8 cellular contexts compared by ENCODE assay signal in the genomic region with DNA sequence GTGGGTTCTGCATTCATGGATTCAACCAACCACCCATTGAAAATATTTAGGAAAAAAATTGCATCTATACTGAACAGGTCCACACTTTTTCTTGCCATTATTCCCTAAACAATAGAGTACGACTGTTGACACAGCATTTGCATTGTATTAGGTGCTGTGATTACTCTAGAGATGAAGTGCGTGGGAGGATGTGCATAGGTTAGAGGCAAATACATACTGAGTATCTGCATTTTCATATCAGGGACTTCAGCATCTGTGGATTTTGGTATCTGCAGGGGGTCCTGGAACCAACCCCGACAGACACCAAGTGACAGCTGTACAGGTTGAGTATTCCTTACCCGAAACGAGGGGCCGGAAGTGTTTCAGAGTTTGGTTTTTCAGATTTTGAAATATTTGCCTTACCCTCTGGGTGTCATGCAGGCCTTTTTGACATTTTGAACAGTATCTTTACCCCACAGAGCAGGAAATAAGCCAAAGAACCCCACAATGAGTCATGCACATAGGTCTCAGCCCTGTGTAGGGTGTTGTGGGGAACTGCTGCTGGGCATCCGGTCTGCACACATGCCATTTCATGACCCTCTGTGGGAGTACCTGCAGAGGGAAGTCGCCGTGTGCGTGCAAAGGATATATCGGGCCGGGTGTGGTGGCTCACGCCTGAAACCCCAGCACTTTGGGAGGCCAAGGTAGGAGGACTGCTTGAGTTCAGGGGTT. TPM values are rescaled to one million over a fixed set of nuclear protein-coding genes. Genes with fewer than 3 reads are reported as not detected.
DNase-seq lines count a peak whose midpoint lies in the region; ATAC-seq, FAIRE-seq and TF ChIP-seq lines count a peak whose summit lies in the region.

No MANE protein-coding gene starts in this region.

- CTCF ChIA-PET in activated CD4-positive, alpha-beta memory T cell treated with anti-CD3 and anti-CD28 coated beads for 36 hours (lab: Charles Lee): interaction anchor here (0.6 to 2.4 kb wide), 2 partner anchors 15 to 601 kb away, joined by 3 to 7 read pairs; a partner anchor contains a TSS

- peak overlapping the region; percentile 43; the same call in 1 of the 2 replicates for H3K9ac ChIP-seq in iPS-20b (ENCODE audit: low read depth, low read length)

- peak overlapping the region in 1 of 2 donors; percentile 57 for H3K4me3 Mint-ChIP-seq in CD14-positive monocyte
- H3K4me3 Mint-ChIP-seq in activated CD4-positive, alpha-beta memory T cell treated with anti-CD3 and anti-CD28 coated beads for 36 hours: no peak overlapping the region

- H3K4me1 Mint-ChIP-seq in CD14-positive monocyte: peaks cover 44% of the 10 kb centered on the region
- H3K4me1 Mint-ChIP-seq in activated CD4-positive, alpha-beta memory T cell treated with anti-CD3 and anti-CD28 coated beads for 36 hours (ENCODE audit: low read depth): peaks cover 30% of the 10 kb centered on the region

- no peak for TF ChIP-seq EP300 in transverse colon (IDR thresholded peaks at IDR 0.05; ENCODE audit: low read depth)

- H3K27ac Mint-ChIP-seq in CD14-positive monocyte: peak overlapping the region in 6 of 7 donors; percentile 1 to 78 (median 36)
- H3K27ac Mint-ChIP-seq in activated CD4-positive, alpha-beta memory T cell treated with anti-CD3 and anti-CD28 coated beads for 36 hours: peak overlapping the region; percentile 88

- no peak overlapping the region for H3K4me3 ChIP-seq in HL-60 (replicated peaks; ENCODE audit: insufficient read depth, low read length)
- H3K4me3 ChIP-seq in iPS-20b (ENCODE audit: low read length): no peak overlapping the region
- H3K4me3 ChIP-seq in transverse colon: no peak overlapping the region

- peaks cover 55 to 71% of the 10 kb centered on the region in 2 donors for H3K36me3 Mint-ChIP-seq in CD14-positive monocyte
- peaks cover 35% of the 10 kb centered on the region for H3K36me3 Mint-ChIP-seq in activated CD4-positive, alpha-beta memory T cell treated with anti-CD3 and anti-CD28 coated beads for 36 hours

- no peak for ATAC-seq in GM21576 (IDR thresholded peaks at IDR 0.05; ENCODE audit: unreplicated experiment)

- peaks cover 0 to 12% (median 2%) of the 10 kb centered on the region in 3 donors for H3K27me3 Mint-ChIP-seq in CD14-positive monocyte (ENCODE audit: low read depth in 3 of 3)
- H3K27me3 Mint-ChIP-seq in activated CD4-positive, alpha-beta memory T cell treated with anti-CD3 and anti-CD28 coated beads for 36 hours: no peaks in the 10 kb centered on the region

- intact Hi-C loops in CD14-positive monocyte (cut with micrococcal nuclease) (no loop called here), transverse colon (cut with DNase I; ENCODE audit: low total_unique reads) (no loop called here)
- intact Hi-C loops in activated CD4-positive, alpha-beta memory T cell treated with anti-CD3 and anti-CD28 coated beads for 36 hours (cut with micrococcal nuclease): loop anchor here (1.0 kb wide), 1 partner anchor 15 kb away; a partner anchor contains a TSS

- H3K27me3 ChIP-seq in HL-60 (ENCODE audit: insufficient read depth, poor library complexity, severe bottlenecking) (no peaks in the 10 kb centered on the region), iPS-20b (ENCODE audit: insufficient read depth, low read length) (no peaks in the 10 kb centered on the region), transverse colon (no peaks in the 10 kb centered on the region)

- no peak for TF ChIP-seq POLR2A in transverse colon (IDR thresholded peaks at IDR 0.05)

- POLR2A ChIA-PET in activated CD4-positive, alpha-beta memory T cell treated with anti-CD3 and anti-CD28 coated beads for 36 hours (lab: Charles Lee): no interaction called here

- DNase-seq in CD14-positive monocyte (ENCODE audit: low spot score) (peak; percentile 74), HL-60 (ENCODE audit: low read depth in 1 of 2, low spot score in 1 of 2) (peak; percentile 91 to 95), transverse colon (peak; percentile 20), RCC 7860 (ENCODE audit: low spot score) (no peak), germinal center (ENCODE audit: low spot score) (no peak)
- peak; percentile 86 for DNase-seq in activated CD4-positive, alpha-beta memory T cell treated with anti-CD3 and anti-CD28 coated beads for 36 hours

- 78 to 89% methylated on average over 5 to 13 of the region's 13 CpGs for WGBS in transverse colon (ENCODE audit: low coverage in 1 of 2), 2 donors

- no peaks in the 10 kb centered on the region for H3K9me3 Mint-ChIP-seq in CD14-positive monocyte
- H3K9me3 Mint-ChIP-seq in activated CD4-positive, alpha-beta memory T cell treated with anti-CD3 and anti-CD28 coated beads for 36 hours: peaks cover 2% of the 10 kb centered on the region

- H3K27ac ChIP-seq in HL-60 (replicated peaks): peak overlapping the region; percentile 60
- no peak overlapping the region for H3K27ac ChIP-seq in iPS-20b (ENCODE audit: low read length)
- no peak overlapping the region for H3K27ac ChIP-seq in transverse colon

- H3K9me3 ChIP-seq in iPS-20b (ENCODE audit: insufficient read depth, low read depth, low read length) (no peaks in the 10 kb centered on the region), transverse colon (no peaks in the 10 kb centered on the region)

- peaks cover 64% of the 10 kb centered on the region for H3K36me3 ChIP-seq in iPS-20b (ENCODE audit: insufficient read depth, low read depth, low read length)
- H3K36me3 ChIP-seq in transverse colon: peaks cover 0 to 56% (median 20%) of the 10 kb centered on the region in 4 donors

- TF ChIP-seq CTCF in CD14-positive monocyte (IDR thresholded peaks at IDR 0.05) (no peak), HL-60 (IDR thresholded peaks at IDR 0.05; ENCODE audit: insufficient read depth, low read length) (no peak), transverse colon (IDR thresholded peaks at IDR 0.05) (no peak)

- no peak for FAIRE-seq in RCC 7860 (lab: Jason Lieb, UNC)

- in situ Hi-C loops in transverse colon (cut with MboI; ENCODE audit: low pct_ligation_motif_present in 1 of 4, low pct_unique_long_range_greater_than_20kb in 1 of 4, low sequenced_read_pairs in 3 of 4): no loop called here

- peaks cover 29% of the 10 kb centered on the region for H3K4me1 ChIP-seq in iPS-20b (ENCODE audit: insufficient read depth, low read length)
- peaks cover 0 to 7% (median 0%) of the 10 kb centered on the region in 4 donors for H3K4me1 ChIP-seq in transverse colon

RNA-seq across cellular contexts. Expression of a gene that starts 14.5 kb away (rescaled TPM):
- 10 to 100 TPM; 43.7 to 51.1 TPM for polyA plus RNA-seq in CD14-positive monocyte
- 100 to 1,000 TPM; 115 to 118 TPM for total RNA-seq in activated CD4-positive, alpha-beta memory T cell treated with anti-CD3 and anti-CD28 coated beads for 36 hours
- 10 to 100 TPM; 12.5 to 38.9 (median 17.8) TPM for total RNA-seq in transverse colon

RNA-seq across cellular contexts. Expression of a gene that starts 14.8 kb away (rescaled TPM):
- polyA plus RNA-seq in CD14-positive monocyte: 10 to 100 TPM; 76.0 to 78.7 TPM
- 100 to 1,000 TPM; 134 TPM for total RNA-seq in activated CD4-positive, alpha-beta memory T cell treated with anti-CD3 and anti-CD28 coated beads for 36 hours
- total RNA-seq in transverse colon: 10 to 100 TPM; 47.8 to 80.8 (median 53.6) TPM

RNA-seq across cellular contexts. Expression of a gene that starts 51.7 kb away (rescaled TPM):
- polyA plus RNA-seq in CD14-positive monocyte: under 1 TPM; 0.30 to 0.98 TPM
- 10 to 100 TPM; 14.4 to 14.6 TPM for total RNA-seq in activated CD4-positive, alpha-beta memory T cell treated with anti-CD3 and anti-CD28 coated beads for 36 hours
- 10 to 100 TPM in 1 of 4 donors, 1 to 10 TPM in 3; 1.5 to 15.1 (median 7.6) TPM for total RNA-seq in transverse colon

Comparison
In these comparisons a context has a peak if more than half of its experiments do, and no peak if none do; other contexts are left out.
1. DNase-seq: peak in CD14-positive monocyte (single experiment), HL-60 (2 of 2), activated CD4-positive, alpha-beta memory T cell treated with anti-CD3 and anti-CD28 coated beads for 36 hours (single experiment) and transverse colon (single experiment); none in RCC 7860 (single experiment) and germinal center (single experiment).